In the genomic region with DNA sequence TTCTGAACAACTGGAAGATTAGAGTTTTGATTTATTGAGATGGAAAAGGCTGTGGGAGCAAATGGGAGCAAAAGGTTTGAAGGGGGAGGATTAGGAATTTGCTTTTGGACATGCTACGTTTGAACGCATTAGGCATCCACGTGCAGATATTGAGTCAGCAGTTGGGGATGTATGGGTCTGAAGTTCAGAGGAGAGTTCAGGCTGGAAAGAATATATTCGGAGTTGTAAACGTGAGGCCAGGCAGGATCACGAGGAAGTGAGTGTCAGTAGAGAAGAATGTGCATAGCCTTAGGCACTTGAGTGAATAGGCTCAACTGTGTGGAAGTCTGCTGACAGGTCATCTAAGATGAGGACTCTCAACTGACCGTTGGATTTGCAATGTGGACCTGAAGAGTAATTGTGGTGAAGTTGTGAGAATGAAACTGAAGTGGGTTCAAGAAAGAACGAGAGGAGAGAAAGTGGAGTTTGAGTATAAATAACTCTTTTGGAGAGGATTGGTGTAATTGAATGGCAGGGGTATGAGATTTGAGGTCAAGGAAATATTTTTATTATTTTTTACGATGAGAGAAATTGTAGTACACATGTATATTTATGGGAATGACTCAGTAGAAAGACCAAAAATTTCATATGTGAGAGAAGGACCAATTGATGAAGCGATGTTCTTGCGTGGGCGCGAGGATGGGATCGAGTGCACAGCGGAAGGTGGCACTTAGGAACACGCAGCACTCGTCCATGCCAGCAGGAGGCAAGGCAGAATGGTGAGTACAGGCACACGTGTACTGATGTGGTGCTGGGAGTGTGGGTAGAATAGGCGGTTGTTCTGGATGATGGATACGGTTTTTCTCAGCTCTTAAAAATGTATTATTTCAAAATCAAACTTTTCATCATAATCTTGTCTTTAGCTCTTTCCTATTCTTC, we compare ENCODE assay signal across 12 cellular contexts. TPM values are rescaled to one million over a fixed set of nuclear protein-coding genes. Genes with fewer than 3 reads are reported as not detected.
DNase-seq lines count a peak whose midpoint lies in the region; ATAC-seq, FAIRE-seq and TF ChIP-seq lines count a peak whose summit lies in the region.
"Had no signal": no experiment of that assay in that cellular context is flagged by ENCODE, and none has a peak within 500 bp of the region (broad histone marks: within the 10 kb centered on the region; RNA-seq: fewer than 3 reads in every experiment).

No MANE protein-coding gene starts in this region.

- no peaks in the 10 kb centered on the region for H3K9me3 ChIP-seq in left lung

- intact Hi-C loops in left lung (cut with DNase I), result loop anchor here in 1 of 2 donors (10.0 kb wide), 1 partner anchor 487 kb away; no protein-coding TSS in a partner anchor

- peaks cover 0 to 20% of the 10 kb centered on the region in 2 donors for H3K4me1 ChIP-seq in left lung

- H3K4me3 ChIP-seq in BJ (ENCODE audit: low read depth, low read length), result no peak overlapping the region
- H3K4me3 ChIP-seq in bronchial epithelial cell (ENCODE audit: low read depth, low read length), result no peak overlapping the region
- H3K4me3 ChIP-seq in left lung, result no peak overlapping the region

- DNase-seq in BJ (ENCODE audit: low read depth) (peak; percentile 93), HTR-8/SVneo (ENCODE audit: insufficient read length, low spot score) (peak; percentile 89), bronchial epithelial cell (ENCODE audit: low read depth) (peak; percentile 91), left lung (no peak), NOMO-1 treated with dmso at 0.1 percent for 144 hours (lab: John Stamatoyannopoulos, UW; ENCODE audit: unreplicated experiment) (no peak), DMS79 treated with DMSO at 0.1 percent for 48 hours (lab: John Stamatoyannopoulos, UW) (no peak), T-helper 1 cell (no peak)
- DNase-seq: activated CD4-positive, CD25-positive, alpha-beta regulatory T cell; activated gamma-delta T cell; COR-L47; NCI-H1092 had no signal

- peak; percentile 22; the same call in 1 of the 2 replicates for TF ChIP-seq CTCF in BJ (IDR thresholded peaks at IDR 0.05; ENCODE audit: insufficient read depth, low read depth, low read length)
- TF ChIP-seq CTCF in bronchial epithelial cell (IDR thresholded peaks at IDR 0.05; ENCODE audit: insufficient read depth, low read length, severe bottlenecking), result no peak
- no peak for TF ChIP-seq CTCF in left lung (IDR thresholded peaks at IDR 0.05)

- H3K27ac ChIP-seq in left lung, result no peak overlapping the region

- POLR2A ChIA-PET in BJ (lab: Charles Lee), result no interaction called here

- H3K27me3 ChIP-seq in BJ (ENCODE audit: control insufficient read depth, insufficient read depth, low read length), result no peaks in the 10 kb centered on the region
- H3K27me3 ChIP-seq in bronchial epithelial cell (ENCODE audit: control insufficient read depth, insufficient read depth, low read length), result no peaks in the 10 kb centered on the region
- peaks cover 0 to 18% of the 10 kb centered on the region in 2 donors for H3K27me3 ChIP-seq in left lung

- H3K36me3 ChIP-seq in BJ (ENCODE audit: control insufficient read depth, insufficient read depth, low read length), result no peaks in the 10 kb centered on the region
- no peaks in the 10 kb centered on the region for H3K36me3 ChIP-seq in bronchial epithelial cell (ENCODE audit: control insufficient read depth, insufficient read depth, low read length)
- H3K36me3 ChIP-seq in left lung, result no peaks in the 10 kb centered on the region

- CTCF ChIA-PET in BJ (lab: Yijun Ruan, JAX), result interaction anchor here (0.9 to 2.9 kb wide), 11 partner anchors 12 to 489 kb away, joined by 3 to 15 read pairs (median 5); partner anchors contain the start of gene TACR1

- FAIRE-seq in HTR-8/SVneo (lab: Jason Lieb, UNC) (peak; percentile 96), bronchial epithelial cell (lab: Jason Lieb, UNC) (peak; percentile 13)

- peak; percentile 76 for ATAC-seq in left lung
- no peak for ATAC-seq in GM19463 (IDR thresholded peaks at IDR 0.05; ENCODE audit: unreplicated experiment)

RNA-seq across cellular contexts. Expression of gene POLE4, which starts 40.5 kb away (rescaled TPM):
- polyA plus RNA-seq in BJ (2011; rRNA removed), result 32.2 and 54.0 TPM in 2 replicates
- polyA minus RNA-seq in BJ (2011; rRNA and poly(A)+ RNA removed), result 5.3 and 13.3 TPM in 2 replicates
- total RNA-seq in bronchial epithelial cell (21.9 and 31.9 TPM in 2 replicates), left lung (10 to 100 TPM; 66.9 to 78.0 TPM)

Comparison
In these comparisons a context has a peak if more than half of its experiments do, and no peak if none do; other contexts are left out.
1. DNase-seq: peak in BJ (single experiment), HTR-8/SVneo (single experiment) and bronchial epithelial cell (single experiment); none in left lung (0 of 2), NOMO-1 treated with dmso at 0.1 percent for 144 hours (single experiment), DMS79 treated with DMSO at 0.1 percent for 48 hours (single experiment) and T-helper 1 cell (0 of 5).